ENCODE assay signal across 8 cellular contexts in the genomic region with DNA sequence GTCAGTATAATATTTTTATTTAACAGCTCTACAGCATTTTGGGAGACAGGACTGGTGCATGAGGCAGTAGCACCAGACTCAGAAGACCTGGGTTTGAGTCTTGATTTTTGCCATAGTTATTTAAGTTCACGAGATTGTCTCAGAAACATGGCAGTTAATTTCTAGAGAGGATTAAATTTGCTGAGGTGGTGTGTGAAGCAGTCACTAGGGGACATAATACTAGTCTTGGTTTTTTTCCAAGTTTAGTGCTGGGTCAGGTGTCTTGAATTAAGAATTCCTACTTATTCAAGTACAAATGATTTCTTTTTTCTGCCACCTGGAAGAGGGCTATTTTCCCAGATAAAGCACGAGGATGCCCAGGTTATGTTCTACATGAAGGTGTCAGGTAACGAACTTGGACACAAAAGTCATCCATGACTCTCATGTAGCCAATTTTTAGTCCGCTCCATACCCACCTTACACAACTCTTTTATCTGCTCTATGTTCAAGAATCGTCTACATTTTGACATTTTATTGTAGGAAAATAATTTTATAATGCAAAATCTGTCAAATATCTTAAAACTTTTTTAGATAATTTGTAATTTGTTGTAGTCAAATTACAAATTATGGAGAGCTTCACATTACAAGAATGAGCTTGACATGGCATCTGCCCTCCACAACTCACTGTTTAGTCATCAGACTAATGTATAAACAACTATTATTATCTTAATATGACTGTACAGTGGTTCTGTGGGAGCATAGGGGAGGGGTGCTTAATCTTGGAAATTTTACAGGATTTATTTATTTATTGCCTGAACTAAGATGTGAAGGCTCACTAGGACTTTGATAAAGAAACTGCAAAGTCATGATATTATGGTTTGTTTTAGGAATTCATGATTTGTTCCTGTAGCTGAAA. TPM values are rescaled to one million over a fixed set of nuclear protein-coding genes. Genes with fewer than 3 reads are reported as not detected.
DNase-seq lines count a peak whose midpoint lies in the region; ATAC-seq and TF ChIP-seq lines count a peak whose summit lies in the region.

No MANE protein-coding gene starts in this region.

- H3K9me3 ChIP-seq in ascending aorta (no peaks in the 10 kb centered on the region), left lung (no peaks in the 10 kb centered on the region), thymus (ENCODE audit: control insufficient read depth) (no peaks in the 10 kb centered on the region)

- intact Hi-C loops in ascending aorta (cut with DNase I) (loop anchor here (5.0 kb wide), 3 partner anchors 83 to 1257 kb away; partner anchors contain the start of genes CCDC148, CD302, PKP4 and WDSUB1), left lung (cut with DNase I) (no loop called here)

- H3K36me3 ChIP-seq in ascending aorta (peaks cover 10 to 21% of the 10 kb centered on the region in 2 donors), left lung (peaks cover 0 to 37% of the 10 kb centered on the region in 2 donors), thymus (ENCODE audit: control insufficient read depth, insufficient read depth) (peaks cover 8% of the 10 kb centered on the region)

- 52% methylated on average over 5 of the region's 5 CpGs for WGBS in thymus

- POLR2A ChIA-PET in HEK293T (lab: Yijun Ruan, JAX): interaction anchor here (1.5 kb wide), 1 partner anchor 99 kb away, joined by 4 read pairs; no protein-coding TSS in a partner anchor

- H3K27ac ChIP-seq in ascending aorta (peak overlapping the region; percentile 97 to 98), left lung (peak overlapping the region; percentile 99 to 100), thymus (ENCODE audit: low read depth) (no peak overlapping the region)

- peak; percentile 20 for DNase-seq in Daoy (ENCODE audit: low read depth)
- peak; percentile 18 for DNase-seq in LNCaP clone FGC (ENCODE audit: low read depth)
- no peak for DNase-seq in ascending aorta (ENCODE audit: low spot score in 2 of 2)
- DNase-seq in left lung: no peak
- DNase-seq in HEK293T (ENCODE audit: extremely low spot score): no peak
- no peak for DNase-seq in islet precursor cell

- ATAC-seq in left lung (no peak), HG02678 (IDR thresholded peaks at IDR 0.05; ENCODE audit: unreplicated experiment) (no peak)

- H3K27me3 ChIP-seq in ascending aorta (no peaks in the 10 kb centered on the region), left lung (no peaks in the 10 kb centered on the region), thymus (ENCODE audit: control insufficient read depth, insufficient read depth) (no peaks in the 10 kb centered on the region)

- H3K4me1 ChIP-seq in ascending aorta: peaks cover 3 to 38% of the 10 kb centered on the region in 2 donors
- peaks cover 7 to 63% of the 10 kb centered on the region in 2 donors for H3K4me1 ChIP-seq in left lung
- H3K4me1 ChIP-seq in thymus (ENCODE audit: control insufficient read depth, insufficient read depth, low read length): peaks cover 14% of the 10 kb centered on the region

- CTCF ChIA-PET in HEK293T (lab: Yijun Ruan, JAX): interaction anchor here (1.1 kb wide), 1 partner anchor 254 kb away, joined by 3 read pairs; no protein-coding TSS in a partner anchor

- H3K4me3 ChIP-seq in LNCaP clone FGC (ENCODE audit: low read depth, low read length) (peak overlapping the region; percentile 97), ascending aorta (peak overlapping the region; percentile 82 to 94), left lung (peak overlapping the region; percentile 80 to 89), thymus (ENCODE audit: low read length) (peak overlapping the region; percentile 59)

- TF ChIP-seq CTCF in LNCaP clone FGC (IDR thresholded peaks at IDR 0.05; ENCODE audit: control insufficient read depth, extremely low read depth, insufficient read depth) (no peak), ascending aorta (IDR thresholded peaks at IDR 0.05) (no peak), left lung (IDR thresholded peaks at IDR 0.05) (no peak)

TF ChIP-seq in HEK293T, 16 proteins besides CTCF, POLR2A, EP300 and RAD21:
- TF ChIP-seq, protein P1, sequence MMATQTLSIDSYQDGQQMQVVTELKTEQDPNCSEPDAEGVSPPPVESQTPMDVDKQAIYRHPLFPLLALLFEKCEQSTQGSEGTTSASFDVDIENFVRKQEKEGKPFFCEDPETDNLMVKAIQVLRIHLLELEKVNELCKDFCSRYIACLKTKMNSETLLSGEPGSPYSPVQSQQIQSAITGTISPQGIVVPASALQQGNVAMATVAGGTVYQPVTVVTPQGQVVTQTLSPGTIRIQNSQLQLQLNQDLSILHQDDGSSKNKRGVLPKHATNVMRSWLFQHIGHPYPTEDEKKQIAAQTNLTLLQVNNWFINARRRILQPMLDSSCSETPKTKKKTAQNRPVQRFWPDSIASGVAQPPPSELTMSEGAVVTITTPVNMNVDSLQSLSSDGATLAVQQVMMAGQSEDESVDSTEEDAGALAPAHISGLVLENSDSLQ (IDR thresholded peaks at IDR 0.05): no peak
- TF ChIP-seq BHLHE40 (IDR thresholded peaks at IDR 0.05; ENCODE audit: borderline replicate concordance) (no peak), FOXM1 (IDR thresholded peaks at IDR 0.05; ENCODE audit: borderline replicate concordance) (no peak), LEF1 (IDR thresholded peaks at IDR 0.05; ENCODE audit: borderline replicate concordance) (no peak), NFRKB (IDR thresholded peaks at IDR 0.05) (no peak), ELF4 (IDR thresholded peaks at IDR 0.05) (no peak), TARDBP (IDR thresholded peaks at IDR 0.05) (no peak), L3MBTL2 (conservative IDR thresholded peaks at IDR 0.05) (no peak), FOXK2 (IDR thresholded peaks at IDR 0.05) (no peak), FOXA1 (IDR thresholded peaks at IDR 0.05) (no peak), ARNT (IDR thresholded peaks at IDR 0.05) (no peak), SP1 (IDR thresholded peaks at IDR 0.05) (no peak), CTBP1 (IDR thresholded peaks at IDR 0.05; ENCODE audit: borderline replicate concordance) (no peak), ZNF384 (IDR thresholded peaks at IDR 0.05) (no peak), SUZ12 (IDR thresholded peaks at IDR 0.05) (no peak), HDGF (IDR thresholded peaks at IDR 0.05; ENCODE audit: borderline replicate concordance) (no peak)

RNA-seq across cellular contexts. Expression of gene MARCHF7, which starts 1.6 kb away (rescaled TPM):
- total RNA-seq in Daoy (2014; rRNA removed; shearing (Covaris generic)): 89.0 and 104 TPM in 2 replicates
- total RNA-seq in ascending aorta (49.4 TPM), left lung (10 to 100 TPM; 64.1 to 83.1 TPM)
- polyA plus RNA-seq in thymus: 80.1 TPM

Comparison
In these comparisons a context has a peak if more than half of its experiments do, and no peak if none do; other contexts are left out.
1. DNase-seq: peak in Daoy (single experiment) and LNCaP clone FGC (single experiment); none in ascending aorta (0 of 2), left lung (0 of 2), HEK293T (single experiment) and islet precursor cell (single experiment).
2. Peak in every context shown above with its lines, with median percentiles within 50 percentile points of each other: H3K4me3 ChIP-seq.